In the genomic region with DNA sequence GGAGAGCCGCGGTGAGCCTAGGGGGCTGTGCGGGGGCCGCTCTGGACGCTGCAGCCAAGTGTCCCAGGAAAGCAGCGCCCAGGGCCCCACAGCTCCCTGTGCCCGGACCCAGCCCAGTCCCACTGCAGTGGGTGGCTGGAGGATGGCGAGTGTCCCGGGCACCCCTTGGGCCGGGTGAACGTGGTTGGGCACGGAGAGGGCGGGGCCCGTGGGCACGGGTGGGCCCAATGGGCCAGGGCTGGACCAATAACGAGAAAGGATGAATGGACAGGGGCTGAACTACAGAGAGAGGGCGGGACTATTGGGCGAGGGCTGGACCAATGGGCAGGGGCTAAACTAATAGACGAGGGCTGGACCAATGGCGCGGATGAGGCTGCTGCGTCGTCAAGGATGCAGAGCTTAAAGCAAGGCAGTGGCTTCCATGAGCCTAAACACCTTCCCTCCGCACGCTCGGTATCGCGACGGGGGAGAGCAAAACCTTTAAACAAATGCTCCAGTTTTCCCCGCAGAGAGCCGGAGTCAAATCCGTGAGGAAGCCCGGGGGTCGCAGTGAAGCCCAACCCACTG, we compare ENCODE assay signal across 8 cellular contexts. TPM values are rescaled to one million over a fixed set of nuclear protein-coding genes. Genes with fewer than 3 reads are reported as not detected.
DNase-seq lines count a peak whose midpoint lies in the region; ATAC-seq and TF ChIP-seq lines count a peak whose summit lies in the region.

No MANE protein-coding gene starts in this region.

- H3K27ac ChIP-seq in DOHH2 (ENCODE audit: low read depth, low read length) (peak overlapping the region; percentile 38; the same call in 1 of the 2 replicates), GM23338 (ENCODE audit: low read depth) (no peak overlapping the region)

- H2AFZ ChIP-seq in GM23338 = peak overlapping the region; percentile 95

- H3K36me3 ChIP-seq in DOHH2 (ENCODE audit: control insufficient read depth, low read length) (no peaks in the 10 kb centered on the region), GM23338 (ENCODE audit: insufficient read depth) (no peaks in the 10 kb centered on the region)

- no peaks in the 10 kb centered on the region for H3K9me2 ChIP-seq in DOHH2 (replicated peaks; ENCODE audit: control insufficient read depth, low read length)
- peaks cover 6% of the 10 kb centered on the region; the same call in 1 of the 2 replicates for H3K9me2 ChIP-seq in GM23338 (ENCODE audit: insufficient read depth)

- H3K4me3 Mint-ChIP-seq in GM23338 = peak overlapping the region; percentile 90
- H3K4me3 Mint-ChIP-seq in natural killer cell treated with Interleukin-12 subunit alpha and Interleukin-12 subunit beta and Interleukin-15 and Interleukin-18, amount 100 ng/mL, for 72 hours = peak overlapping the region; percentile 90

- peaks cover 7% of the 10 kb centered on the region; the same call in 1 of the 3 replicates for H3K36me3 Mint-ChIP-seq in GM23338 (ENCODE audit: low read depth)
- H3K36me3 Mint-ChIP-seq in natural killer cell treated with Interleukin-12 subunit alpha and Interleukin-12 subunit beta and Interleukin-15 and Interleukin-18, amount 100 ng/mL, for 72 hours = no peaks in the 10 kb centered on the region

- peaks cover 14% of the 10 kb centered on the region for H3K27me3 Mint-ChIP-seq in GM23338 (ENCODE audit: insufficient read depth, low read depth, poor library complexity)
- no peaks in the 10 kb centered on the region for H3K27me3 Mint-ChIP-seq in natural killer cell treated with Interleukin-12 subunit alpha and Interleukin-12 subunit beta and Interleukin-15 and Interleukin-18, amount 100 ng/mL, for 72 hours

- H3K27me3 ChIP-seq in DOHH2 (ENCODE audit: control insufficient read depth, low read length) (no peaks in the 10 kb centered on the region), GM23338 (ENCODE audit: insufficient read depth) (peaks cover 13% of the 10 kb centered on the region; the same call in 1 of the 2 replicates)

- peak; percentile 99 for DNase-seq in GM23338 (ENCODE audit: low spot score)
- peak; percentile 84 to 88 for DNase-seq in Kasumi-1 (lab: John Stamatoyannopoulos, UW)
- DNase-seq in RKO (ENCODE audit: low spot score) = peak; percentile 99
- peak; percentile 97 for DNase-seq in activated effector memory CD4-positive, alpha-beta T cell treated with anti-CD3 and anti-CD28 coated beads, Interleukin-2, amount 50 U/mL, for 16 hours
- DNase-seq in fibroblast of the aortic adventitia (ENCODE audit: low read depth) = peak; percentile 99
- DNase-seq in natural killer cell treated with Interleukin-12 subunit alpha and Interleukin-12 subunit beta and Interleukin-15 and Interleukin-18, amount 100 ng/mL, for 72 hours (ENCODE audit: low spot score) = peak; percentile 96
- peak; percentile 93 for DNase-seq in stimulated activated naive CD8-positive, alpha-beta T cell treated with anti-CD3 and anti-CD28 coated beads, Interleukin-15, Interleukin-2, amounts not matched to agents 100 U/mL and 50 U/mL, for 24 hours

- H3K79me2 ChIP-seq in DOHH2 (ENCODE audit: control insufficient read depth, low read length) (peaks cover 11% of the 10 kb centered on the region), GM23338 (replicated peaks; ENCODE audit: insufficient read depth) (no peaks in the 10 kb centered on the region; the same call in 1 of the 2 replicates)

- H3F3A ChIP-seq in DOHH2 (ENCODE audit: control insufficient read depth, insufficient read depth) (no peaks in the 10 kb centered on the region), GM23338 (replicated peaks; ENCODE audit: low read depth) (no peaks in the 10 kb centered on the region)

- H3K4me2 ChIP-seq in DOHH2 (ENCODE audit: low read length) (peak overlapping the region; percentile 95), GM23338 (peak overlapping the region; percentile 97)

- H4K20me1 ChIP-seq in DOHH2 (ENCODE audit: control insufficient read depth, insufficient read depth, low read depth, low read length) (no peaks in the 10 kb centered on the region), GM23338 (replicated peaks; ENCODE audit: insufficient read depth) (no peaks in the 10 kb centered on the region)

- peaks cover 5% of the 10 kb centered on the region for H3K4me1 Mint-ChIP-seq in GM23338
- peaks cover 7 to 10% of the 10 kb centered on the region in 2 donors for H3K4me1 Mint-ChIP-seq in natural killer cell treated with Interleukin-12 subunit alpha and Interleukin-12 subunit beta and Interleukin-15 and Interleukin-18, amount 100 ng/mL, for 72 hours (ENCODE audit: low read depth in 2 of 2)

- ATAC-seq in GM23338 = peak; percentile 93
- ATAC-seq in natural killer cell treated with Interleukin-12 subunit alpha and Interleukin-12 subunit beta and Interleukin-15 and Interleukin-18, amount 100 ng/mL, for 72 hours = peak; percentile 96 to 97
- peak; percentile 95 for ATAC-seq in stimulated activated naive CD8-positive, alpha-beta T cell treated with anti-CD3 and anti-CD28 coated beads, Interleukin-15, Interleukin-2, amounts not matched to agents 100 U/mL and 50 U/mL, for 24 hours

- H3K27ac Mint-ChIP-seq in GM23338 = peak overlapping the region; percentile 97
- H3K27ac Mint-ChIP-seq in natural killer cell treated with Interleukin-12 subunit alpha and Interleukin-12 subunit beta and Interleukin-15 and Interleukin-18, amount 100 ng/mL, for 72 hours = peak overlapping the region; percentile 81 to 82

- peaks cover 15% of the 10 kb centered on the region for H3K9me3 Mint-ChIP-seq in GM23338
- H3K9me3 Mint-ChIP-seq in natural killer cell treated with Interleukin-12 subunit alpha and Interleukin-12 subunit beta and Interleukin-15 and Interleukin-18, amount 100 ng/mL, for 72 hours = no peaks in the 10 kb centered on the region

- H3K4me3 ChIP-seq in DOHH2 (ENCODE audit: low read length) (peak overlapping the region; percentile 94), GM23338 (peak overlapping the region; percentile 94), fibroblast of the aortic adventitia (ENCODE audit: low read depth, low read length) (peak overlapping the region; percentile 87)

- H3K4me1 ChIP-seq in DOHH2 (ENCODE audit: control insufficient read depth, low read length) = peaks cover 11% of the 10 kb centered on the region
- peaks cover 5% of the 10 kb centered on the region for H3K4me1 ChIP-seq in GM23338 (ENCODE audit: insufficient read depth)

- H3K9me3 ChIP-seq in DOHH2 (ENCODE audit: control insufficient read depth, insufficient read depth, low read length) = peaks cover 13% of the 10 kb centered on the region

- TF ChIP-seq CTCF in DOHH2 (IDR thresholded peaks at IDR 0.05; ENCODE audit: low read depth, low read length, poor library complexity, severe bottlenecking) (no peak), GM23338 (conservative IDR thresholded peaks at IDR 0.05; ENCODE audit: low read depth in 2 of 2) (no peak), fibroblast of the aortic adventitia (IDR thresholded peaks at IDR 0.05; ENCODE audit: insufficient read depth, low read length) (no peak)

TF ChIP-seq in GM23338, 12 proteins besides CTCF, POLR2A, EP300 and RAD21 (continues in another document):
- TF ChIP-seq, protein P1, sequence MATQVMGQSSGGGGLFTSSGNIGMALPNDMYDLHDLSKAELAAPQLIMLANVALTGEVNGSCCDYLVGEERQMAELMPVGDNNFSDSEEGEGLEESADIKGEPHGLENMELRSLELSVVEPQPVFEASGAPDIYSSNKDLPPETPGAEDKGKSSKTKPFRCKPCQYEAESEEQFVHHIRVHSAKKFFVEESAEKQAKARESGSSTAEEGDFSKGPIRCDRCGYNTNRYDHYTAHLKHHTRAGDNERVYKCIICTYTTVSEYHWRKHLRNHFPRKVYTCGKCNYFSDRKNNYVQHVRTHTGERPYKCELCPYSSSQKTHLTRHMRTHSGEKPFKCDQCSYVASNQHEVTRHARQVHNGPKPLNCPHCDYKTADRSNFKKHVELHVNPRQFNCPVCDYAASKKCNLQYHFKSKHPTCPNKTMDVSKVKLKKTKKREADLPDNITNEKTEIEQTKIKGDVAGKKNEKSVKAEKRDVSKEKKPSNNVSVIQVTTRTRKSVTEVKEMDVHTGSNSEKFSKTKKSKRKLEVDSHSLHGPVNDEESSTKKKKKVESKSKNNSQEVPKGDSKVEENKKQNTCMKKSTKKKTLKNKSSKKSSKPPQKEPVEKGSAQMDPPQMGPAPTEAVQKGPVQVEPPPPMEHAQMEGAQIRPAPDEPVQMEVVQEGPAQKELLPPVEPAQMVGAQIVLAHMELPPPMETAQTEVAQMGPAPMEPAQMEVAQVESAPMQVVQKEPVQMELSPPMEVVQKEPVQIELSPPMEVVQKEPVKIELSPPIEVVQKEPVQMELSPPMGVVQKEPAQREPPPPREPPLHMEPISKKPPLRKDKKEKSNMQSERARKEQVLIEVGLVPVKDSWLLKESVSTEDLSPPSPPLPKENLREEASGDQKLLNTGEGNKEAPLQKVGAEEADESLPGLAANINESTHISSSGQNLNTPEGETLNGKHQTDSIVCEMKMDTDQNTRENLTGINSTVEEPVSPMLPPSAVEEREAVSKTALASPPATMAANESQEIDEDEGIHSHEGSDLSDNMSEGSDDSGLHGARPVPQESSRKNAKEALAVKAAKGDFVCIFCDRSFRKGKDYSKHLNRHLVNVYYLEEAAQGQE (IDR thresholded peaks at IDR 0.05; ENCODE audit: unreplicated experiment) = no peak
- peak; percentile 73; the same call in 1 of the 2 replicates for TF ChIP-seq CREB1 (CRISPR knock-in tag; IDR thresholded peaks at IDR 0.05; ENCODE audit: low read depth)

RNA-seq across cellular contexts. Expression of a gene that starts 0.5 kb away (rescaled TPM):
- total RNA-seq in GM23338 (2014; rRNA removed; shearing (Covaris generic)) = 45.0 and 48.7 TPM in 2 replicates
- 30.9 and 38.6 TPM in 2 replicates for polyA plus RNA-seq in GM23338 (2016; fragmentation: Nextera tagmentation; extraction: Ambion mirVana)
- total RNA-seq in fibroblast of the aortic adventitia (ENCODE audit: low replicate concordance) = 48.9 and 56.4 TPM in 2 replicates
- 10 to 100 TPM; 21.5 to 24.7 TPM for total RNA-seq in natural killer cell treated with Interleukin-12 subunit alpha and Interleukin-12 subunit beta and Interleukin-15 and Interleukin-18, amount 100 ng/mL, for 72 hours

RNA-seq across cellular contexts. Expression of a gene that starts 24.6 kb away (rescaled TPM):
- 2.0 and 4.6 TPM in 2 replicates for total RNA-seq in GM23338 (2014; rRNA removed; shearing (Covaris generic))
- polyA plus RNA-seq in GM23338 (2016; fragmentation: Nextera tagmentation; extraction: Ambion mirVana) = 1.3 and 2.1 TPM in 2 replicates
- not detected in 2 replicates for total RNA-seq in fibroblast of the aortic adventitia (ENCODE audit: low replicate concordance)
- under 1 TPM; 0.86 TPM for total RNA-seq in natural killer cell treated with Interleukin-12 subunit alpha and Interleukin-12 subunit beta and Interleukin-15 and Interleukin-18, amount 100 ng/mL, for 72 hours

RNA-seq across cellular contexts. Expression of a gene that starts 29.2 kb away (rescaled TPM):
- 22.9 and 29.3 TPM in 2 replicates for total RNA-seq in GM23338 (2014; rRNA removed; shearing (Covaris generic))
- 6.0 and 7.5 TPM in 2 replicates for polyA plus RNA-seq in GM23338 (2016; fragmentation: Nextera tagmentation; extraction: Ambion mirVana)
- total RNA-seq in fibroblast of the aortic adventitia (ENCODE audit: low replicate concordance) = 31.3 and 37.4 TPM in 2 replicates
- 10 to 100 TPM; 66.6 to 85.7 TPM for total RNA-seq in natural killer cell treated with Interleukin-12 subunit alpha and Interleukin-12 subunit beta and Interleukin-15 and Interleukin-18, amount 100 ng/mL, for 72 hours

RNA-seq across cellular contexts. Expression of a gene that starts 52.4 kb away (rescaled TPM):
- total RNA-seq in GM23338 (2014; rRNA removed; shearing (Covaris generic)) = not detected in 2 replicates
- not detected in 2 replicates for polyA plus RNA-seq in GM23338 (2016; fragmentation: Nextera tagmentation; extraction: Ambion mirVana)
- 0.27 and 1.4 TPM in 2 replicates for total RNA-seq in fibroblast of the aortic adventitia (ENCODE audit: low replicate concordance)
- 10 to 100 TPM in 1 of 2 donors, 1 to 10 TPM in 1; 3.8 to 22.1 TPM for total RNA-seq in natural killer cell treated with Interleukin-12 subunit alpha and Interleukin-12 subunit beta and Interleukin-15 and Interleukin-18, amount 100 ng/mL, for 72 hours
